ENCODE assay signal across 8 cellular contexts in genomic region chr20:36573103-36573797, GRCh38. TPM values are rescaled to one million over a fixed set of nuclear protein-coding genes. Genes with fewer than 3 reads are reported as not detected.
A peak's percentile ranks its signal among the peaks of the same experiment; 100 is the strongest.
DNase-seq lines count a peak whose midpoint lies in the region; ATAC-seq and TF ChIP-seq lines count a peak whose summit lies in the region.

TSS of gene TGIF2 (plus strand) at chr20:36573597. CDS start at chr20:36578775, 5,178 bp downstream.

- H3K27me3 ChIP-seq in BLaER1 treated with 17β-estradiol and CSF1 and Interleukin-3, amounts not matched to agents 10 nM and 100 nM, result no peaks in the 10 kb centered on the region
- H3K27me3 ChIP-seq in PC-3 (ENCODE audit: low read length), result no peaks in the 10 kb centered on the region
- H3K27me3 ChIP-seq in muscle layer of duodenum (ENCODE audit: low read depth, low read length), result no peaks in the 10 kb centered on the region

- H3K27ac ChIP-seq in BLaER1 treated with 17β-estradiol and CSF1 and Interleukin-3, amounts not matched to agents 10 nM and 100 nM, result peak within 1 kb of the TSS; percentile 91 to 100 (median 99)
- peak within 1 kb of the TSS; percentile 16; the same call in 1 of the 2 replicates for H3K27ac ChIP-seq in PC-3 (ENCODE audit: low read length)
- H3K27ac ChIP-seq in muscle layer of duodenum (ENCODE audit: low read length), result peak within 1 kb of the TSS; percentile 74

- intact Hi-C loops in PC-3 (cut with micrococcal nuclease), result no loop called here

- H4K20me1 ChIP-seq in BLaER1 treated with 17β-estradiol and CSF1 and Interleukin-3, amounts not matched to agents 10 nM and 100 nM, result peaks cover 19 to 37% (median 34%) of the 10 kb centered on the region in 11 experiments; a peak in 21 of 22 replicates
- H4K20me1 ChIP-seq in PC-3 (ENCODE audit: low read length), result no peaks in the 10 kb centered on the region

- H3K9ac ChIP-seq in BLaER1 treated with 17β-estradiol and CSF1 and Interleukin-3, amounts not matched to agents 10 nM and 100 nM, result peak within 1 kb of the TSS; percentile 93 to 99 (median 99)
- H3K9ac ChIP-seq in PC-3 (ENCODE audit: low read length), result peak within 1 kb of the TSS; percentile 84

- no TSS peak for BruUV-seq in PC-3 (replicated peaks; lab: Mats Ljungman, UMichigan)

- no peaks in the 10 kb centered on the region for H3K9me2 ChIP-seq in PC-3 (replicated peaks; ENCODE audit: low read length)

- CTCF ChIA-PET in PC-3 (lab: Charles Lee), result no interaction called here

- TF ChIP-seq CTCF in PC-3 (conservative IDR thresholded peaks at IDR 0.05; ENCODE audit: low read depth, low read length) (no peak), epithelial cell of proximal tubule (conservative IDR thresholded peaks at IDR 0.05; ENCODE audit: low read depth, low read length) (no peak)

- H2AFZ ChIP-seq in PC-3 (ENCODE audit: low read length), result peak within 1 kb of the TSS; percentile 98

- H3K4me3 ChIP-seq in BLaER1 treated with 17β-estradiol and CSF1 and Interleukin-3, amounts not matched to agents 10 nM and 100 nM, result peak within 1 kb of the TSS; percentile 87 to 98 (median 96)
- H3K4me3 ChIP-seq in PC-3 (ENCODE audit: low read length) (peak within 1 kb of the TSS; percentile 87), epithelial cell of proximal tubule (ENCODE audit: low read depth, low read length) (peak within 1 kb of the TSS; percentile 84), muscle layer of duodenum (ENCODE audit: low read depth in 1 of 2, low read length in 2 of 2) (peak within 1 kb of the TSS; percentile 46 to 77)

- H3K4me2 ChIP-seq in BLaER1 treated with 17β-estradiol and CSF1 and Interleukin-3, amounts not matched to agents 10 nM and 100 nM, result peak within 1 kb of the TSS; percentile 87 to 99 (median 96)
- H3K4me2 ChIP-seq in PC-3 (ENCODE audit: low read length), result peak within 1 kb of the TSS; percentile 98

- ATAC-seq in HG03439 (IDR thresholded peaks at IDR 0.05; ENCODE audit: unreplicated experiment), result peak; percentile 51
- ATAC-seq in PC-3, result peak; percentile 47

- peaks cover 7 to 27% (median 22%) of the 10 kb centered on the region in 11 experiments for H3K36me3 ChIP-seq in BLaER1 treated with 17β-estradiol and CSF1 and Interleukin-3, amounts not matched to agents 10 nM and 100 nM
- no peaks in the 10 kb centered on the region for H3K36me3 ChIP-seq in PC-3 (ENCODE audit: low read depth, low read length)
- no peaks in the 10 kb centered on the region for H3K36me3 ChIP-seq in muscle layer of duodenum (ENCODE audit: control insufficient read depth in 1 of 2, insufficient read depth in 2 of 2, low read length in 2 of 2)

- peak; percentile 78 for TF ChIP-seq POLR2A in GM19193 (IDR thresholded peaks at IDR 0.05; ENCODE audit: extremely low read depth, insufficient read depth, insufficient read length)

- no peaks in the 10 kb centered on the region for H3K9me3 ChIP-seq in BLaER1 treated with 17β-estradiol and CSF1 and Interleukin-3, amounts not matched to agents 10 nM and 100 nM (replicated peaks in 1 of 11)
- no peaks in the 10 kb centered on the region for H3K9me3 ChIP-seq in PC-3 (ENCODE audit: low read length)
- no peaks in the 10 kb centered on the region for H3K9me3 ChIP-seq in muscle layer of duodenum (ENCODE audit: control insufficient read depth in 1 of 2, low read length in 2 of 2)

- peaks cover 18 to 42% (median 34%) of the 10 kb centered on the region in 10 experiments for H3K4me1 ChIP-seq in BLaER1 treated with 17β-estradiol and CSF1 and Interleukin-3, amounts not matched to agents 10 nM and 100 nM
- peaks cover 17% of the 10 kb centered on the region for H3K4me1 ChIP-seq in PC-3 (ENCODE audit: insufficient read depth, low read length)
- H3K4me1 ChIP-seq in muscle layer of duodenum (ENCODE audit: control insufficient read depth in 1 of 2, insufficient read depth in 2 of 2, low read length in 2 of 2), result peaks cover 0 to 21% of the 10 kb centered on the region in 2 donors

- peaks cover 32% of the 10 kb centered on the region for H3K79me2 ChIP-seq in PC-3 (ENCODE audit: low read length)

- DNase-seq in PC-3 (peak; percentile 81), activated T-cell treated with anti-CD3 and anti-CD28 coated beads for 48 hours (ENCODE audit: low read depth) (peak; percentile 91), epithelial cell of proximal tubule (ENCODE audit: low read depth) (no peak)
- DNase-seq in stimulated activated CD8-positive, alpha-beta memory T cell treated with anti-CD3 and anti-CD28 coated beads, Interleukin-7, amount 100 ng/mL, for 4 hours (ENCODE audit: low read depth in 2 of 2), result peak; percentile 84 to 90

- H3F3A ChIP-seq in PC-3 (ENCODE audit: low read length, unreplicated experiment), result no peaks in the 10 kb centered on the region

- POLR2A ChIA-PET in PC-3 (lab: Charles Lee; ENCODE audit: unreplicated experiment), result no interaction called here

RNA-seq across cellular contexts. Expression of gene TGIF2, which starts in this region (rescaled TPM):
- total RNA-seq in PC-3 (2014; rRNA removed) (15.2 and 15.7 TPM in 2 replicates), epithelial cell of proximal tubule (13.4 and 22.0 TPM in 2 replicates)

Comparison
In these comparisons a context has a peak if more than half of its experiments do, and no peak if none do; other contexts are left out.
1. H3K27ac ChIP-seq: peak in every context shown above with its lines; median percentile 99 in BLaER1 treated with 17β-estradiol and CSF1 and Interleukin-3, amounts not matched to agents 10 nM and 100 nM; 74 in muscle layer of duodenum; 16 in PC-3.